ENCODE assay signal across 1 cellular context in the genomic region with DNA sequence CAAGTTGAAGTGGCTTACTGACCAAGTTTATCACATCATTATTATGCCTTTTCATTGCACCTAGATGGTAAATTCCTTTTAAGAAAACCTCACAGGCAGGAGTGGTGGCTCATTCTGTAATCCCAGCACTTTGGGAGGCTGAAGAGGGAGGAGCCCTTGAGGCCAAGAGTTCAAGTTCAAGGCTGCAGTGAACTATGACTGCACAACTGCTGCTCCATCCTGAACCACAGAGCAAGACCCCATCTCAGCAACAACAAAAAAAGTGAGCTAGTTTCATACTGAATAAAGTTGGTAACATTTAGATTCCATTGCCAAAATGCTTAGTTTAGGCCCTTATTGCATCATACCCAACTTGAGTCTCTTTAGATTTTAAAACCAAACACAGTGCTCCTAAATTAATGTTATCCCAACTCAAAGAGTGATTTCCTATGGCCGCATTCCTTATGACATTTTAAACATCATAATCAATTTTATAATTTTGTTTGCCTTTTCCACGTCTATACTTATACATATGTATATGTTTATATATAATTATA.
TF ChIP-seq lines count a peak whose summit lies in the region.

No MANE protein-coding gene starts in this region.

TF ChIP-seq in HepG2, 621 proteins besides CTCF, POLR2A, EP300 and RAD21 (continued from another document):
- TF ChIP-seq SP5 (CRISPR knock-in tag; IDR thresholded peaks at IDR 0.05; ENCODE audit: borderline replicate concordance, low read depth) (peak; percentile 50; the same call in 1 of the 2 replicates), CHCHD3 (CRISPR knock-in tag; IDR thresholded peaks at IDR 0.05) (no peak), RXRB (CRISPR knock-in tag; IDR thresholded peaks at IDR 0.05; ENCODE audit: borderline replicate concordance) (peak; percentile 25; the same call in 1 of the 2 replicates)
